19 cellular contexts compared by ENCODE assay signal in the genomic region with DNA sequence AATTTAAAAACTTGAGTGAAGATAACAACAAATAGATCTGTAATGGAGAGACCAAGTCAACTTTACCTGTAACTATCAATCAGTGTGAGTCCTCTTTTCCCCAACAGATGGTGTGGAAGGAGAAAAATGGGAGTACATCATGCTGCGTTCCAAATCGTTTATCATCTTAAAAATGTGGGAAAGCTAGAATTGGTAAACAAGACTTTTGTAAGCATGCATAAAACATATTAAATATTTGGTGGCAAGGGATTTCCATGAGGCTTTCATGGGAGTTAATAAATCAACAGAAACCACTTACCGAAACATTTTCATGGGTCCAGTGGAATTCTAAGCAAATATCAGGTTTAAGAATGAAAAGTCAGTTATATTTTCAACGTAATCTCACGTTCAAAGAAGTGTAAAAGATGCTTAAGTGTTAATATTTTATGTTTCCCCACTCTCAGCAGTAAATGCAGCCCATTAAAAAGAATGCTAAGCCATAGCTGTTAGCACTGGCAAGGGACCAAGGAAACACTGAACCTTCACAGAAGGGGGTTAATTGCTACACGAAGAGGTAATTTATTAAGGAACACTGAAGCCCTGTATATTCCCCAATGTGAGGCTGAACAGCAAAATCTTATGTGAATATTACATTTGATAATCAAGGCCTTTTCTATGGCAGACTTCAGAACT.
DNase-seq lines count a peak whose midpoint lies in the region; ATAC-seq, FAIRE-seq and TF ChIP-seq lines count a peak whose summit lies in the region.
"Had no signal": no experiment of that assay in that cellular context is flagged by ENCODE, and none has a peak within 500 bp of the region (broad histone marks: within the 10 kb centered on the region; RNA-seq: fewer than 3 reads in every experiment).

No MANE protein-coding gene starts in this region.

- no peaks in the 10 kb centered on the region for H3K27me3 Mint-ChIP-seq in T-cell

- FAIRE-seq in D721Med (lab: Jason Lieb, UNC), result peak; percentile 58
- FAIRE-seq in islet of Langerhans (lab: Jason Lieb, UNC), result peak; percentile 24
- FAIRE-seq: H54 had no signal

- TF ChIP-seq CTCF in D721Med (IDR thresholded peaks at IDR 0.05; ENCODE audit: insufficient read depth, missing control alignments), result no peak

- H3K4me1 Mint-ChIP-seq in T-cell, result no peaks in the 10 kb centered on the region

- POLR2A ChIA-PET in T-cell (lab: Charles Lee), result no interaction called here

- H3K36me3 Mint-ChIP-seq in T-cell, result no peaks in the 10 kb centered on the region

- peaks cover 0 to 4% (median 0%) of the 10 kb centered on the region in 3 donors for H3K9me3 Mint-ChIP-seq in T-cell
- H3K9me3 Mint-ChIP-seq: T-helper 2 cell treated with Interferon-gamma antibody and Interleukin-4, amounts not matched to agents 5 μg/mL and 100 μg/mL, for 36 hours had no signal

- no peak overlapping the region for H3K4me3 Mint-ChIP-seq in T-cell
- H3K4me3 Mint-ChIP-seq: HFFc6; T-helper 2 cell treated with Interferon-gamma antibody and Interleukin-4, amounts not matched to agents 5 μg/mL and 100 μg/mL, for 36 hours had no signal

- CTCF ChIA-PET in T-cell (lab: Charles Lee), result no interaction called here

- H3K27ac Mint-ChIP-seq in T-cell, result no peak overlapping the region
- H3K27ac Mint-ChIP-seq: HFFc6; T-helper 2 cell treated with Interferon-gamma antibody and Interleukin-4, amounts not matched to agents 5 μg/mL and 100 μg/mL, for 36 hours had no signal

- DNase-seq in D721Med (ENCODE audit: insufficient read length, low spot score) (no peak), NCI-H1092 treated with DMSO at 0.1 percent for 48 hours (lab: John Stamatoyannopoulos, UW) (peak; percentile 73), NCI-H2081 treated with DMSO at 0.1 percent for 48 hours (lab: John Stamatoyannopoulos, UW) (peak; percentile 78), retina (no peak), T-cell (no peak)
- DNase-seq in activated effector memory CD4-positive, alpha-beta T cell treated with anti-CD3 and anti-CD28 coated beads, Interleukin-2, amount 50 U/mL, for 16 hours, result no peak
- DNase-seq: ACHN; DMS153; GDM1; HFFc6; KG1; MV-4-11; NCI-H1930; NCI-H524; NK-92 treated with Interleukin-12 subunit alpha and Interleukin-12 subunit beta, amount 100 ng/mL, for 24 hours had no signal

- ATAC-seq in T-cell (replicated peaks in 1 of 4), result no peak
- ATAC-seq: Right ventricle myocardium inferior had no signal

Comparison
In these comparisons a context has a peak if more than half of its experiments do, and no peak if none do; other contexts are left out.
1. DNase-seq: peak in NCI-H1092 treated with DMSO at 0.1 percent for 48 hours (single experiment) and NCI-H2081 treated with DMSO at 0.1 percent for 48 hours (single experiment); none in D721Med (single experiment), activated effector memory CD4-positive, alpha-beta T cell treated with anti-CD3 and anti-CD28 coated beads, Interleukin-2, amount 50 U/mL, for 16 hours (single experiment), retina (single experiment) and T-cell (0 of 34).